ENCODE assay signal across 29 cellular contexts in genomic region chr9:22114956-22115355, GRCh38.
DNase-seq lines count a peak whose midpoint lies in the region; ATAC-seq, FAIRE-seq and TF ChIP-seq lines count a peak whose summit lies in the region.
"Had no signal": no experiment of that assay in that cellular context is flagged by ENCODE, and none has a peak within 500 bp of the region (broad histone marks: within the 10 kb centered on the region; RNA-seq: fewer than 3 reads in every experiment).

No MANE protein-coding gene starts in this region.

- H3K23me2 ChIP-seq in H9 (ENCODE audit: insufficient read length, low read depth, low read length, poor library complexity, severe bottlenecking): no peaks in the 10 kb centered on the region

- peaks cover 18% of the 10 kb centered on the region for H3K79me1 ChIP-seq in trophoblast cell (ENCODE audit: low read length)
- no peaks in the 10 kb centered on the region for H3K79me1 ChIP-seq in H9 (ENCODE audit: insufficient read depth, low read depth, low read length, poor library complexity, severe bottlenecking)

- H3K27me3 Mint-ChIP-seq in GM23338 (ENCODE audit: insufficient read depth, low read depth, poor library complexity): no peaks in the 10 kb centered on the region
- H3K27me3 Mint-ChIP-seq in astrocyte (ENCODE audit: low read depth, unreplicated experiment): no peaks in the 10 kb centered on the region
- no peaks in the 10 kb centered on the region for H3K27me3 Mint-ChIP-seq in H9 (ENCODE audit: low read depth)
- H3K27me3 Mint-ChIP-seq: memory B cell had no signal

- H3K36me3 ChIP-seq in GM23338 (ENCODE audit: insufficient read depth) (no peaks in the 10 kb centered on the region), astrocyte (ENCODE audit: insufficient read depth, low read length) (no peaks in the 10 kb centered on the region), trophoblast cell (ENCODE audit: control insufficient read depth in 1 of 2, insufficient read depth in 2 of 2, low read length in 2 of 2) (no peaks in the 10 kb centered on the region)
- H3K36me3 ChIP-seq: BE2C, neutrophil, right lobe of liver, stomach had no signal

- DNase-seq in GM23338 (ENCODE audit: low spot score) (no peak), astrocyte (ENCODE audit: low read depth) (peak; percentile 74), fibroblast of mammary gland (ENCODE audit: low read depth) (peak; percentile 29), trophoblast cell (no peak), H9 (no peak), HK-2 (ENCODE audit: unreplicated experiment) (no peak), GDM1 (lab: John Stamatoyannopoulos, UW) (no peak)
- DNase-seq: ACHN; activated CD4-positive, alpha-beta T cell treated with anti-CD3 and anti-CD28 coated beads, Interleukin-2, amount 50 U/mL, for 4 hours; activated naive CD4-positive, alpha-beta T cell; activated T-cell treated with anti-CD3 and anti-CD28 coated beads, Interleukin-2, amount 50 U/mL, for 72 hours; BE2C; CD8-positive, alpha-beta T cell; immature natural killer cell; naive B cell; NCI-H1694 treated with DMSO at 0.1 percent for 48 hours; NCI-H446; NCI-H774; right lobe of liver; stimulated activated CD4-positive, alpha-beta T cell treated with anti-CD3 and anti-CD28 coated beads, Interleukin-12 subunit alpha, Interleukin-12 subunit beta, amount 100 ng/mL, for 4 hours; stimulated activated CD4-positive, alpha-beta T cell treated with anti-CD3 and anti-CD28 coated beads, Interleukin-2, amount 100 ng/mL, for 48 hours; stomach; T-helper 2 cell had no signal

- H3K27ac ChIP-seq in GM23338 (ENCODE audit: low read depth) (no peak overlapping the region), astrocyte (ENCODE audit: low read depth, low read length) (peak overlapping the region; percentile 66), trophoblast cell (ENCODE audit: low read depth, low read length) (no peak overlapping the region), H9 (ENCODE audit: insufficient read length, low read depth, low read length) (no peak overlapping the region)
- H3K27ac ChIP-seq: neutrophil, right lobe of liver, RWPE1, stomach had no signal

- H2BK20ac ChIP-seq in H9 (ENCODE audit: low read depth, low read length, poor library complexity, severe bottlenecking): no peak overlapping the region

- no peak overlapping the region for H2BK120ac ChIP-seq in trophoblast cell (ENCODE audit: insufficient read depth, low read length, poor library complexity)
- no peak overlapping the region for H2BK120ac ChIP-seq in H9 (ENCODE audit: low read depth, low read length, poor library complexity, severe bottlenecking)

- H3K27ac Mint-ChIP-seq in GM23338 (no peak overlapping the region), astrocyte (ENCODE audit: unreplicated experiment) (peak overlapping the region; percentile 84), H9 (no peak overlapping the region)
- H3K27ac Mint-ChIP-seq: activated T-cell treated with anti-CD3 and anti-CD28 coated beads, Interleukin-2, amount 50 U/mL, for 72 hours; CD8-positive, alpha-beta T cell; IgD-negative memory B cell; immature natural killer cell; memory B cell; progenitor cell of endocrine pancreas had no signal

- TF ChIP-seq CTCF in GM23338 (conservative IDR thresholded peaks at IDR 0.05; ENCODE audit: low read depth in 2 of 2) (no peak), astrocyte (IDR thresholded peaks at IDR 0.05; ENCODE audit: insufficient read depth, low read depth, low read length) (no peak), fibroblast of mammary gland (conservative IDR thresholded peaks at IDR 0.05; ENCODE audit: control insufficient read depth, insufficient read depth, low read depth, low read length) (no peak), H9 (conservative IDR thresholded peaks at IDR 0.05) (no peak)

- H3K9me3 ChIP-seq in astrocyte (ENCODE audit: insufficient read depth, low read depth, low read length): no peaks in the 10 kb centered on the region
- H3K9me3 ChIP-seq in trophoblast cell (ENCODE audit: insufficient read depth, low read depth, low read length): no peaks in the 10 kb centered on the region
- H3K9me3 ChIP-seq in H9 (ENCODE audit: control insufficient read depth, low read depth, low read length): no peaks in the 10 kb centered on the region
- H3K9me3 ChIP-seq: BE2C, neutrophil, right lobe of liver, stomach had no signal

- H3K18ac ChIP-seq in trophoblast cell (ENCODE audit: low read length): no peak overlapping the region
- H3K18ac ChIP-seq in H9 (ENCODE audit: insufficient read length, low read depth, low read length): no peak overlapping the region

- H3K9me3 Mint-ChIP-seq in GM23338: no peaks in the 10 kb centered on the region
- no peaks in the 10 kb centered on the region for H3K9me3 Mint-ChIP-seq in astrocyte (ENCODE audit: unreplicated experiment)
- no peaks in the 10 kb centered on the region for H3K9me3 Mint-ChIP-seq in H9
- H3K9me3 Mint-ChIP-seq: activated T-cell treated with anti-CD3 and anti-CD28 coated beads, Interleukin-2, amount 50 U/mL, for 72 hours; CD8-positive, alpha-beta T cell; IgD-negative memory B cell; memory B cell had no signal

- H3K23ac ChIP-seq in trophoblast cell (ENCODE audit: low read length) (no peak overlapping the region), H9 (ENCODE audit: insufficient read length, low read depth, low read length) (no peak overlapping the region)

- H3K4me3 Mint-ChIP-seq in GM23338 (no peak overlapping the region), astrocyte (ENCODE audit: unreplicated experiment) (peak overlapping the region; percentile 9), H9 (no peak overlapping the region)
- H3K4me3 Mint-ChIP-seq: activated T-cell treated with anti-CD3 and anti-CD28 coated beads, Interleukin-2, amount 50 U/mL, for 72 hours; CD8-positive, alpha-beta T cell; IgD-negative memory B cell; immature natural killer cell; memory B cell; naive B cell had no signal

- H2BK12ac ChIP-seq in trophoblast cell (ENCODE audit: low read length) (peak overlapping the region; percentile 60), H9 (ENCODE audit: insufficient read length, low read depth, low read length) (no peak overlapping the region)

- no peak overlapping the region for H3K4me3 ChIP-seq in GM23338
- H3K4me3 ChIP-seq in astrocyte (ENCODE audit: insufficient read depth, low read depth, low read length): no peak overlapping the region
- H3K4me3 ChIP-seq in fibroblast of mammary gland (ENCODE audit: control insufficient read depth, low read depth, low read length): no peak overlapping the region
- H3K4me3 ChIP-seq in trophoblast cell (ENCODE audit: low read depth, low read length): no peak overlapping the region
- H3K4me3 ChIP-seq: right lobe of liver, stomach had no signal

- H4K20me1 ChIP-seq in GM23338 (replicated peaks; ENCODE audit: insufficient read depth) (no peaks in the 10 kb centered on the region), astrocyte (ENCODE audit: insufficient read depth, low read length) (no peaks in the 10 kb centered on the region), H9 (ENCODE audit: control insufficient read depth, insufficient read depth, insufficient read length) (no peaks in the 10 kb centered on the region)

- H3K36me3 Mint-ChIP-seq in GM23338 (ENCODE audit: low read depth) (no peaks in the 10 kb centered on the region), astrocyte (ENCODE audit: low read depth, unreplicated experiment) (peaks cover 2% of the 10 kb centered on the region), H9 (ENCODE audit: insufficient read depth in 1 of 3, low read depth in 3 of 3) (no peaks in the 10 kb centered on the region)
- H3K36me3 Mint-ChIP-seq: CD8-positive, alpha-beta T cell; IgD-negative memory B cell; immature natural killer cell; memory B cell had no signal

- H3K4me1 Mint-ChIP-seq in GM23338: peaks cover 18% of the 10 kb centered on the region
- peaks cover 83% of the 10 kb centered on the region for H3K4me1 Mint-ChIP-seq in astrocyte (ENCODE audit: low read depth, unreplicated experiment)
- H3K4me1 Mint-ChIP-seq in H9: peaks cover 15 to 19% of the 10 kb centered on the region in 2 experiments
- H3K4me1 Mint-ChIP-seq: IgD-negative memory B cell, immature natural killer cell had no signal

- H3K79me2 ChIP-seq in GM23338 (replicated peaks; ENCODE audit: insufficient read depth): no peaks in the 10 kb centered on the region
- H3K79me2 ChIP-seq in astrocyte (ENCODE audit: insufficient read depth, low read length): no peaks in the 10 kb centered on the region
- peaks cover 5% of the 10 kb centered on the region for H3K79me2 ChIP-seq in trophoblast cell (ENCODE audit: control insufficient read depth, insufficient read depth, low read length, poor library complexity)
- H3K79me2 ChIP-seq in H9 (ENCODE audit: insufficient read depth, low read length): no peaks in the 10 kb centered on the region

- FAIRE-seq in astrocyte (lab: Jason Lieb, UNC): peak; percentile 50

- H4K91ac ChIP-seq in trophoblast cell (ENCODE audit: low read depth, low read length) (no peak overlapping the region), H9 (ENCODE audit: insufficient read length, low read depth, low read length) (no peak overlapping the region)

- H3K4ac ChIP-seq in trophoblast cell (ENCODE audit: low read depth, low read length): no peak overlapping the region
- H3K4ac ChIP-seq in H9 (ENCODE audit: low read depth, low read length): no peak overlapping the region

- H3K14ac ChIP-seq in trophoblast cell (ENCODE audit: low read length) (no peak overlapping the region), H9 (ENCODE audit: insufficient read depth, low read length) (no peak overlapping the region)

- H3K9ac ChIP-seq in astrocyte (ENCODE audit: low read length) (peak overlapping the region; percentile 9), trophoblast cell (ENCODE audit: low read length) (no peak overlapping the region), H9 (ENCODE audit: extremely low read depth, insufficient read length, low read length) (no peak overlapping the region)

- no peak overlapping the region for H2BK5ac ChIP-seq in trophoblast cell (ENCODE audit: low read depth, low read length, poor library complexity)
- no peak overlapping the region for H2BK5ac ChIP-seq in H9 (ENCODE audit: insufficient read length, low read length)

- H3K9me2 ChIP-seq in GM23338 (ENCODE audit: insufficient read depth): no peaks in the 10 kb centered on the region

- H4K5ac ChIP-seq in H9 (ENCODE audit: insufficient read length, low read depth, low read length): no peak overlapping the region

- no peak overlapping the region for H4K12ac ChIP-seq in trophoblast cell (ENCODE audit: low read depth, low read length)

- no peak overlapping the region for H3T11ph ChIP-seq in H9 (ENCODE audit: low read length)

- no peak overlapping the region for H3K56ac ChIP-seq in H9 (ENCODE audit: insufficient read length, low read depth, low read length)

- no peak overlapping the region for H3K4me2 ChIP-seq in GM23338
- H3K4me2 ChIP-seq in astrocyte (ENCODE audit: low read length): peak overlapping the region; percentile 11
- no peak overlapping the region for H3K4me2 ChIP-seq in trophoblast cell (ENCODE audit: low read length)
- H3K4me2 ChIP-seq in H9 (ENCODE audit: insufficient read depth, insufficient read length, low read length): no peak overlapping the region

- no peaks in the 10 kb centered on the region for H3K27me3 ChIP-seq in GM23338 (ENCODE audit: insufficient read depth)
- no peaks in the 10 kb centered on the region for H3K27me3 ChIP-seq in astrocyte (ENCODE audit: insufficient read depth, low read length)
- no peaks in the 10 kb centered on the region for H3K27me3 ChIP-seq in trophoblast cell (ENCODE audit: insufficient read depth, low read length)
- no peaks in the 10 kb centered on the region for H3K27me3 ChIP-seq in H9 (ENCODE audit: insufficient read depth, low read length)
- H3K27me3 ChIP-seq: right lobe of liver, stomach had no signal

- peaks cover 22% of the 10 kb centered on the region for H3K4me1 ChIP-seq in GM23338 (ENCODE audit: insufficient read depth)
- H3K4me1 ChIP-seq in astrocyte (ENCODE audit: insufficient read depth, low read length): peaks cover 58% of the 10 kb centered on the region
- peaks cover 7 to 11% of the 10 kb centered on the region in 2 experiments for H3K4me1 ChIP-seq in trophoblast cell (ENCODE audit: control insufficient read depth in 1 of 2, insufficient read depth in 2 of 2, low read length in 2 of 2)
- peaks cover 2% of the 10 kb centered on the region; the same call in 1 of the 2 replicates for H3K4me1 ChIP-seq in H9 (ENCODE audit: insufficient read depth, low read length)
- H3K4me1 ChIP-seq: BE2C had no signal

- H2BK15ac ChIP-seq in H9 (ENCODE audit: low read depth, low read length): no peak overlapping the region

- no peak for ATAC-seq in GM23338
- no peak for ATAC-seq in GM18519 (IDR thresholded peaks at IDR 0.05; ENCODE audit: low FRiP score, unreplicated experiment)
- ATAC-seq: activated T-cell treated with anti-CD3 and anti-CD28 coated beads, Interleukin-2, amount 50 U/mL, for 72 hours; CD8-positive, alpha-beta T cell; right lobe of liver had no signal

- H3F3A ChIP-seq in GM23338 (replicated peaks; ENCODE audit: low read depth): no peaks in the 10 kb centered on the region

- 0 out of 2 replicates have a peak overlapping the region, but pooled peaks have one; percentile 4 for H2AFZ ChIP-seq in GM23338
- H2AFZ ChIP-seq in astrocyte (ENCODE audit: low read depth, low read length): no peak overlapping the region
- H2AFZ ChIP-seq in trophoblast cell (ENCODE audit: insufficient read depth, low read length, poor library complexity): no peak overlapping the region
- H2AFZ ChIP-seq in H9 (ENCODE audit: low read length): no peak overlapping the region

- no peak overlapping the region for H2AK5ac ChIP-seq in trophoblast cell (ENCODE audit: low read length)
- no peak overlapping the region for H2AK5ac ChIP-seq in H9 (ENCODE audit: insufficient read length, low read length)

- no peak overlapping the region for H4K8ac ChIP-seq in trophoblast cell (ENCODE audit: low read depth, low read length)
- H4K8ac ChIP-seq in H9 (replicated peaks; ENCODE audit: insufficient read length, low read depth, low read length): no peak overlapping the region

Comparison
In these comparisons a context has a peak if more than half of its experiments do, and no peak if none do; other contexts are left out.
1. DNase-seq: peak in astrocyte (single experiment) and fibroblast of mammary gland (single experiment); none in GM23338 (single experiment), trophoblast cell (0 of 2), H9 (single experiment), HK-2 (single experiment) and GDM1 (single experiment).